8 cellular contexts compared by ENCODE assay signal in genomic region chr3:101685050-101685400, GRCh38. TPM values are rescaled to one million over a fixed set of nuclear protein-coding genes. Genes with fewer than 3 reads are reported as not detected.
DNase-seq lines count a peak whose midpoint lies in the region; ATAC-seq and TF ChIP-seq lines count a peak whose summit lies in the region.

No MANE protein-coding gene starts in this region.

- DNase-seq in BJ (ENCODE audit: low read depth) (no peak), MG63 (no peak), nephron progenitor cell (no peak), nucleus accumbens (lab: John Stamatoyannopoulos, UW) (no peak), NCI-H187 treated with DMSO at 0.1 percent for 48 hours (lab: John Stamatoyannopoulos, UW) (no peak)

- H3K27ac ChIP-seq in ectodermal cell (ENCODE audit: insufficient read depth, low read depth, low read length, poor library complexity, severe bottlenecking), result no peak overlapping the region

- POLR2A ChIA-PET in BJ (lab: Charles Lee), result no interaction called here

- H3K27me3 ChIP-seq in BJ (ENCODE audit: control insufficient read depth, insufficient read depth, low read length), result no peaks in the 10 kb centered on the region
- H3K27me3 ChIP-seq in MG63, result no peaks in the 10 kb centered on the region
- H3K27me3 ChIP-seq in ectodermal cell (ENCODE audit: control insufficient read depth, insufficient read depth, low read length, poor library complexity, severe bottlenecking), result no peaks in the 10 kb centered on the region

- TF ChIP-seq CTCF in BJ (IDR thresholded peaks at IDR 0.05; ENCODE audit: insufficient read depth, low read depth, low read length) (no peak), nephron progenitor cell (IDR thresholded peaks at IDR 0.05) (no peak)

- H3K36me3 Mint-ChIP-seq in nephron progenitor cell (ENCODE audit: low read depth), result peaks cover 50% of the 10 kb centered on the region

- peak overlapping the region; percentile 89 for H3K4me3 ChIP-seq in BJ (ENCODE audit: low read depth, low read length)
- H3K4me3 ChIP-seq in MG63, result peak overlapping the region; percentile 93
- H3K4me3 ChIP-seq in ectodermal cell (ENCODE audit: insufficient read depth, low read depth, low read length), result peak overlapping the region; percentile 93

- peaks cover 26% of the 10 kb centered on the region for H3K4me1 Mint-ChIP-seq in nephron progenitor cell

- ATAC-seq in HG02973 (IDR thresholded peaks at IDR 0.05; ENCODE audit: unreplicated experiment) (no peak), GM21423 (IDR thresholded peaks at IDR 0.05; ENCODE audit: unreplicated experiment) (no peak)

- peaks cover 11% of the 10 kb centered on the region for H3K4me1 ChIP-seq in ectodermal cell (ENCODE audit: control insufficient read depth, insufficient read depth, low read length)

- H3K27ac Mint-ChIP-seq in nephron progenitor cell, result peak overlapping the region; percentile 100

- no peaks in the 10 kb centered on the region for H3K9me3 Mint-ChIP-seq in nephron progenitor cell

- H3K4me3 Mint-ChIP-seq in nephron progenitor cell, result peak overlapping the region; percentile 98

- CTCF ChIA-PET in BJ (lab: Yijun Ruan, JAX), result interaction anchor here (0.6 to 1.5 kb wide), 2 partner anchors 17 to 118 kb away, joined by 3 read pairs; no protein-coding TSS in a partner anchor

- H3K9me3 ChIP-seq in MG63, result no peaks in the 10 kb centered on the region
- no peaks in the 10 kb centered on the region for H3K9me3 ChIP-seq in ectodermal cell (ENCODE audit: control insufficient read depth, low read length)

- peaks cover 10% of the 10 kb centered on the region; the same call in 1 of the 2 replicates for H3K36me3 ChIP-seq in BJ (ENCODE audit: control insufficient read depth, insufficient read depth, low read length)
- H3K36me3 ChIP-seq in MG63, result peaks cover 62% of the 10 kb centered on the region
- peaks cover 36% of the 10 kb centered on the region for H3K36me3 ChIP-seq in ectodermal cell (ENCODE audit: control insufficient read depth, insufficient read depth, low read length)

- no peaks in the 10 kb centered on the region for H3K27me3 Mint-ChIP-seq in nephron progenitor cell (ENCODE audit: low read depth, poor library complexity)

RNA-seq across cellular contexts. Expression of gene RPL24, which starts 1.5 kb away (rescaled TPM):
- 1,257 and 2,029 TPM in 2 replicates for polyA plus RNA-seq in BJ (2011; rRNA removed)
- polyA minus RNA-seq in BJ (2011; rRNA and poly(A)+ RNA removed), result 209 and 374 TPM in 2 replicates
- 2,355 and 3,485 TPM in 2 replicates for total RNA-seq in MG63 (2014; rRNA removed; shearing (Covaris generic); ENCODE audit: low replicate concordance)
- 1,962 TPM for polyA plus RNA-seq in ectodermal cell (2013, experiment 1 of 4)
- 1,828 TPM for polyA plus RNA-seq in ectodermal cell (2013, experiment 2 of 4)
- 2,592 TPM for polyA plus RNA-seq in ectodermal cell (2013, experiment 3 of 4)
- polyA plus RNA-seq in ectodermal cell (2013, experiment 4 of 4), result 2,881 TPM

RNA-seq across cellular contexts. Expression of gene ZBTB11, which starts 8.1 kb away (rescaled TPM):
- polyA plus RNA-seq in BJ (2011; rRNA removed), result 4.5 and 9.2 TPM in 2 replicates
- 6.7 and 6.9 TPM in 2 replicates for polyA minus RNA-seq in BJ (2011; rRNA and poly(A)+ RNA removed)
- total RNA-seq in MG63 (2014; rRNA removed; shearing (Covaris generic); ENCODE audit: low replicate concordance), result 22.0 and 41.2 TPM in 2 replicates
- 12.2 TPM for polyA plus RNA-seq in ectodermal cell (2013, experiment 1 of 4)
- polyA plus RNA-seq in ectodermal cell (2013, experiment 2 of 4), result 11.8 TPM
- polyA plus RNA-seq in ectodermal cell (2013, experiment 3 of 4), result 10.2 TPM
- polyA plus RNA-seq in ectodermal cell (2013, experiment 4 of 4), result 12.2 TPM

RNA-seq across cellular contexts. Expression of gene CEP97, which starts 39.4 kb away (rescaled TPM):
- polyA plus RNA-seq in BJ (2011; rRNA removed), result 1.2 and 2.5 TPM in 2 replicates
- polyA minus RNA-seq in BJ (2011; rRNA and poly(A)+ RNA removed), result 3.5 and 3.6 TPM in 2 replicates
- 9.7 and 11.0 TPM in 2 replicates for total RNA-seq in MG63 (2014; rRNA removed; shearing (Covaris generic); ENCODE audit: low replicate concordance)
- polyA plus RNA-seq in ectodermal cell (2013, experiment 1 of 4), result 20.4 TPM
- 16.3 TPM for polyA plus RNA-seq in ectodermal cell (2013, experiment 2 of 4)
- polyA plus RNA-seq in ectodermal cell (2013, experiment 3 of 4), result 14.1 TPM
- 16.5 TPM for polyA plus RNA-seq in ectodermal cell (2013, experiment 4 of 4)
